In genomic region chr6:158046201-158047119, GRCh38 we compare ENCODE assay signal across 15 cellular contexts.
DNase-seq lines count a peak whose midpoint lies in the region; ATAC-seq and TF ChIP-seq lines count a peak whose summit lies in the region.
"Had no signal": no experiment of that assay in that cellular context is flagged by ENCODE, and none has a peak within 500 bp of the region (broad histone marks: within the 10 kb centered on the region; RNA-seq: fewer than 3 reads in every experiment).

No MANE protein-coding gene starts in this region.

- 82 to 84% methylated on average over 20 of the region's 20 CpGs for WGBS in lower leg skin, 2 donors

- DNase-seq in activated effector memory CD4-positive, alpha-beta T cell treated with anti-CD3 and anti-CD28 coated beads, Interleukin-2, amount 50 U/mL, for 16 hours = peak; percentile 38
- no peak for DNase-seq in activated effector memory CD4-positive, alpha-beta T cell treated with Interleukin-2 at 50 U/mL for 16 hours
- DNase-seq in T-cell (peak in 3 of 34 experiments; percentile 14 to 18 (median 16)), NCI-H69 (lab: John Stamatoyannopoulos, UW) (no peak), lower leg skin (ENCODE audit: low spot score in 2 of 2) (no peak), NCI-H2029 treated with DMSO at 0.1 percent for 48 hours (lab: John Stamatoyannopoulos, UW) (no peak)
- DNase-seq in effector memory CD8-positive, alpha-beta T cell = no peak
- DNase-seq in stimulated activated naive CD8-positive, alpha-beta T cell treated with anti-CD3 and anti-CD28 coated beads, Interleukin-15, Interleukin-2, amounts not matched to agents 100 U/mL and 50 U/mL, for 24 hours = no peak
- DNase-seq: foreskin keratinocyte, NCI-H2081 treated with DMSO at 0.1 percent for 48 hours, OCI-M1, ovary, T1000 had no signal

- H3K4me3 Mint-ChIP-seq in T-cell = peak overlapping the region in 1 of 3 donors; percentile 72
- peak overlapping the region; percentile 32 to 60 for H3K4me3 Mint-ChIP-seq in effector memory CD8-positive, alpha-beta T cell
- H3K4me3 Mint-ChIP-seq: dendritic cell treated with granulocyte-macrophage colony-stimulating factor and Interleukin-4, amounts not matched to agents 40 ng/mL and 50 ng/mL, for 4 days; IgD-negative memory B cell had no signal

- no peak for TF ChIP-seq CTCF in lower leg skin (IDR thresholded peaks at IDR 0.05)

- CTCF ChIA-PET in T-cell (lab: Charles Lee) = interaction anchor here (0.5 to 1.0 kb wide), 3 partner anchors 19 to 20 kb away, joined by 3 to 4 read pairs (median 3); no protein-coding TSS in a partner anchor

- H3K27ac Mint-ChIP-seq in T-cell = peak overlapping the region; percentile 36 to 71
- H3K27ac Mint-ChIP-seq in effector memory CD8-positive, alpha-beta T cell = peak overlapping the region; percentile 23 to 89
- H3K27ac Mint-ChIP-seq: dendritic cell treated with granulocyte-macrophage colony-stimulating factor and Interleukin-4, amounts not matched to agents 40 ng/mL and 50 ng/mL, for 4 days had no signal

- peaks cover 51% of the 10 kb centered on the region for H3K36me3 Mint-ChIP-seq in T-cell
- peaks cover 6% of the 10 kb centered on the region for H3K36me3 Mint-ChIP-seq in effector memory CD8-positive, alpha-beta T cell (ENCODE audit: insufficient read depth)

- POLR2A ChIA-PET in T-cell (lab: Charles Lee) = no interaction called here

- peaks cover 22 to 25% (median 23%) of the 10 kb centered on the region in 3 donors for H3K4me1 Mint-ChIP-seq in T-cell
- peaks cover 9 to 12% of the 10 kb centered on the region in 2 donors for H3K4me1 Mint-ChIP-seq in effector memory CD8-positive, alpha-beta T cell (ENCODE audit: low read depth in 2 of 2)

- no peak for TF ChIP-seq POLR2A in lower leg skin (IDR thresholded peaks at IDR 0.05)

- peak; percentile 62 to 73 (median 68) for ATAC-seq in T-cell (replicated peaks in 1 of 4)
- no peak for ATAC-seq in effector memory CD8-positive, alpha-beta T cell (replicated peaks)
- peak; percentile 33 for ATAC-seq in stimulated activated naive CD8-positive, alpha-beta T cell treated with anti-CD3 and anti-CD28 coated beads, Interleukin-15, Interleukin-2, amounts not matched to agents 100 U/mL and 50 U/mL, for 24 hours
- ATAC-seq: foreskin keratinocyte had no signal

- H3K9me3 Mint-ChIP-seq in T-cell = no peaks in the 10 kb centered on the region
- H3K9me3 Mint-ChIP-seq in effector memory CD8-positive, alpha-beta T cell = no peaks in the 10 kb centered on the region
- H3K9me3 Mint-ChIP-seq: dendritic cell treated with granulocyte-macrophage colony-stimulating factor and Interleukin-4, amounts not matched to agents 40 ng/mL and 50 ng/mL, for 4 days; IgD-negative memory B cell had no signal

- intact Hi-C loops in lower leg skin (cut with DNase I; ENCODE audit: low total_unique reads) = no loop called here

- no peak overlapping the region for H3K4me3 ChIP-seq in lower leg skin (ENCODE audit: low read depth, poor library complexity, severe bottlenecking)
- H3K4me3 ChIP-seq: ovary had no signal

- no peaks in the 10 kb centered on the region for H3K27me3 Mint-ChIP-seq in T-cell
- no peaks in the 10 kb centered on the region for H3K27me3 Mint-ChIP-seq in effector memory CD8-positive, alpha-beta T cell
- H3K27me3 Mint-ChIP-seq: IgD-negative memory B cell had no signal
